ENCODE assay signal across 18 cellular contexts in the genomic region with DNA sequence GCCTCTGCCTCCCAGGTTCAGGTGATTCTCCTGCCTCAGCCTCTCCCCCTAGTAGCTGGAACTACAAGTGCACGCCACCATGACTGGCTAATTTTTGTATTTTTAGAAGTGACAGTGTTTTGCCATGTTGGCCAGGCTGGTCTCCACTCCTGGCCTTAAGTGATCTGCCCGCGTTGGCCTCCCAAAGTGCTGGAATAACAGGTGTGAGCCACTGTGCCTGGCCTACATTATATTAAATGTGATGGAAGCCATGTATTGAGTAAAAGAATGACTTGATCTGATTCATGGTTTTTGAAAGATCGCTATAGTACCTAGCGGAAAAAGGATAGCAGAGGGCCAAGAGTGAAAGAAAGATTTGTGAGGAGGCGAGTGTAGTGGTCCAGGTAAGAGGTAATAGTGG. TPM values are rescaled to one million over a fixed set of nuclear protein-coding genes. Genes with fewer than 3 reads are reported as not detected.
A peak's percentile ranks its signal among the peaks of the same experiment; 100 is the strongest.
DNase-seq lines count a peak whose midpoint lies in the region; ATAC-seq, FAIRE-seq and TF ChIP-seq lines count a peak whose summit lies in the region.
"Had no signal": no experiment of that assay in that cellular context is flagged by ENCODE, and none has a peak within 500 bp of the region (broad histone marks: within the 10 kb centered on the region; RNA-seq: fewer than 3 reads in every experiment).

No MANE protein-coding gene starts in this region.

- H2AFZ ChIP-seq in H1 (ENCODE audit: low read length) = 0 out of 2 replicates have a peak overlapping the region, but pooled peaks have one; percentile 19

- no peak overlapping the region for H2BK5ac ChIP-seq in H1 (ENCODE audit: low read depth, low read length)

- POLR2A ChIA-PET in A549 (lab: Yijun Ruan, JAX) (no interaction called here), H1 (lab: Charles Lee; ENCODE audit: partially characterized antibody) (interaction anchor here (0.6 kb wide), 1 partner anchor 169 kb away, joined by 3 read pairs; no protein-coding TSS in a partner anchor)

- H3K9ac ChIP-seq in H1 (replicated peaks in 1 of 4; ENCODE audit: extremely low read depth in 1 of 4, low read depth in 3 of 4, low read length in 3 of 4) = no peak overlapping the region

- no peak overlapping the region for H4K91ac ChIP-seq in H1 (replicated peaks; ENCODE audit: insufficient read length, low read length)

- H3K36me3 Mint-ChIP-seq in nephron progenitor cell (ENCODE audit: low read depth) = no peaks in the 10 kb centered on the region
- H3K36me3 Mint-ChIP-seq in endothelial cell (ENCODE audit: low read depth, unreplicated experiment) = peaks cover 4% of the 10 kb centered on the region

- TF ChIP-seq POLR2A in A549 (IDR thresholded peaks at IDR 0.05; ENCODE audit: low read length) (no peak), H1 (IDR thresholded peaks at IDR 0.05; ENCODE audit: control extremely low read depth in 1 of 2, low read depth in 2 of 2, low read length in 2 of 2) (no peak)

- H2BK12ac ChIP-seq in H1 (ENCODE audit: low read depth, low read length) = no peak overlapping the region

- FAIRE-seq in A549 (lab: Jason Lieb, UNC) (no peak), H1 (lab: Jason Lieb, UNC) (no peak)

- H3K4me2 ChIP-seq in A549 (no peak overlapping the region), H1 (ENCODE audit: insufficient read depth in 1 of 2, low read depth in 2 of 2, low read length in 2 of 2) (no peak overlapping the region)
- H3K4me2 ChIP-seq: GM23338 had no signal

- TF ChIP-seq EP300 in A549 (IDR thresholded peaks at IDR 0.05) = no peak
- no peak for TF ChIP-seq EP300 in H1 (IDR thresholded peaks at IDR 0.05; ENCODE audit: borderline replicate concordance in 1 of 2, low read depth in 2 of 2, low read length in 2 of 2)

- H3K4me3 Mint-ChIP-seq in nephron progenitor cell = peak overlapping the region; percentile 4
- no peak overlapping the region for H3K4me3 Mint-ChIP-seq in endothelial cell (ENCODE audit: unreplicated experiment)
- H3K4me3 Mint-ChIP-seq: H9 had no signal

- H4K20me1 ChIP-seq in H1 (replicated peaks in 1 of 2; ENCODE audit: control insufficient read depth in 1 of 2, insufficient read depth in 2 of 2, low read length in 2 of 2) = peaks cover 3 to 7% of the 10 kb centered on the region in 2 experiments

- TF ChIP-seq CTCF in A549 (IDR thresholded peaks at IDR 0.05) = no peak
- no peak for TF ChIP-seq CTCF in H1 (IDR thresholded peaks at IDR 0.05; ENCODE audit: control extremely low read depth in 1 of 3, insufficient read depth in 1 of 3, low read depth in 1 of 3, low read length in 3 of 3)
- TF ChIP-seq CTCF in nephron progenitor cell (IDR thresholded peaks at IDR 0.05) = no peak
- TF ChIP-seq CTCF in endothelial cell (IDR thresholded peaks at IDR 0.05; ENCODE audit: unreplicated experiment) = no peak

- no peak overlapping the region for H3K23ac ChIP-seq in H1 (ENCODE audit: insufficient read length)

- no peak for DNase-seq in A549 (ENCODE audit: low read depth in 1 of 2, low spot score in 1 of 2)
- peak; percentile 53 for DNase-seq in SK-N-DZ (ENCODE audit: low spot score)
- DNase-seq in H1 (ENCODE audit: low read depth in 1 of 2, low spot score in 2 of 2) = no peak
- no peak for DNase-seq in nephron progenitor cell
- DNase-seq in globus pallidus (ENCODE audit: low spot score) = no peak
- no peak for DNase-seq in endothelial cell (ENCODE audit: low spot score)
- DNase-seq in HuH-7.5 (ENCODE audit: low spot score) = no peak
- no peak for DNase-seq in CD1c-positive myeloid dendritic cell (ENCODE audit: extremely low spot score)
- DNase-seq: 8988T; ACHN; Caco-2; CD8-positive, alpha-beta memory T cell; DND-41; GF-D8; H9 had no signal

- H3K27ac Mint-ChIP-seq in nephron progenitor cell (no peak overlapping the region), endothelial cell (ENCODE audit: unreplicated experiment) (no peak overlapping the region)
- H3K27ac Mint-ChIP-seq: GM23338 had no signal

- H3K79me1 ChIP-seq in H1 (ENCODE audit: low read depth, low read length) = peaks cover 2% of the 10 kb centered on the region; the same call in 1 of the 2 replicates

- no peak for ATAC-seq in A549
- ATAC-seq: GM23338 had no signal

- H2BK15ac ChIP-seq in H1 (ENCODE audit: low read length) = no peak overlapping the region

- no peak overlapping the region for H3K4ac ChIP-seq in H1 (replicated peaks; ENCODE audit: insufficient read length, low read depth, low read length)

- no peak overlapping the region for H2BK20ac ChIP-seq in H1 (ENCODE audit: low read length)

- peaks cover 4% of the 10 kb centered on the region for H3K23me2 ChIP-seq in H1 (ENCODE audit: low read depth, low read length)

- no peak overlapping the region for H4K8ac ChIP-seq in H1 (ENCODE audit: extremely low read depth, insufficient read depth, low read length)

- H3K27ac ChIP-seq in A549 = no peak overlapping the region
- no peak overlapping the region for H3K27ac ChIP-seq in H1 (ENCODE audit: low read depth, low read length)
- H3K27ac ChIP-seq: C4-2B had no signal

- no peak overlapping the region for H2BK120ac ChIP-seq in H1 (replicated peaks; ENCODE audit: low read depth, low read length)

- peaks cover 5% of the 10 kb centered on the region; the same call in 1 of the 3 replicates for H3K4me1 ChIP-seq in A549
- no peaks in the 10 kb centered on the region; a peak in 1 of 7 replicates for H3K4me1 ChIP-seq in H1 (replicated peaks in 1 of 4; ENCODE audit: control insufficient read depth in 3 of 4, insufficient read depth in 4 of 4, low read length in 3 of 4)

- WGBS in A549 (ENCODE audit: missing lambda C conversion rate) = 94% methylated on average over 6 of the region's 6 CpGs
- 93% methylated on average over 6 of the region's 6 CpGs; no CpG with 5 or more reads in 1 of the 2 experiments for WGBS in H1 (ENCODE audit: extremely low coverage in 1 of 2, insufficient coverage in 1 of 2, insufficient read length in 1 of 2, insufficient replicate concordance in 2 of 2, low coverage in 1 of 2, low lambda C conversion rate in 2 of 2, missing lambda C conversion rate in 1 of 2), 2 experiments

- H4K5ac ChIP-seq in H1 (ENCODE audit: insufficient read length, low read depth, low read length) = no peak overlapping the region

- H3K79me2 ChIP-seq in H1 (ENCODE audit: control insufficient read depth in 1 of 2, insufficient read depth in 2 of 2, low read length in 2 of 2) = peaks cover 0 to 20% of the 10 kb centered on the region in 2 experiments; a peak in 3 of 4 replicates

- peaks cover under 1% of the 10 kb centered on the region for H3K27me3 Mint-ChIP-seq in nephron progenitor cell (ENCODE audit: low read depth, poor library complexity)
- peaks cover 1% of the 10 kb centered on the region for H3K27me3 Mint-ChIP-seq in endothelial cell (ENCODE audit: unreplicated experiment)
- H3K27me3 Mint-ChIP-seq: B cell; CD8-positive, alpha-beta memory T cell had no signal

- H3K56ac ChIP-seq in H1 (replicated peaks; ENCODE audit: insufficient read length, low read depth, low read length) = no peak overlapping the region

- no peaks in the 10 kb centered on the region for H3K27me3 ChIP-seq in H1 (replicated peaks in 1 of 4; ENCODE audit: control insufficient read depth in 3 of 4, extremely low read depth in 1 of 4, insufficient read depth in 3 of 4, low read length in 3 of 4)

- no peaks in the 10 kb centered on the region for H3K9me3 ChIP-seq in A549
- H3K9me3 ChIP-seq in H1 (ENCODE audit: insufficient read depth in 2 of 2, low read depth in 1 of 2, low read length in 1 of 2) = no peaks in the 10 kb centered on the region
- H3K9me3 ChIP-seq: Caco-2 had no signal

- H3K18ac ChIP-seq in H1 (ENCODE audit: extremely low read depth, low read length) = no peak overlapping the region

- H3K14ac ChIP-seq in H1 (ENCODE audit: insufficient read length) = no peak overlapping the region

- TF ChIP-seq RAD21 in A549 (conservative IDR thresholded peaks at IDR 0.05 in 1 of 2, IDR thresholded peaks at IDR 0.05 in 1 of 2) = no peak
- TF ChIP-seq RAD21 in H1 (IDR thresholded peaks at IDR 0.05 in 1 of 2, conservative IDR thresholded peaks at IDR 0.05 in 1 of 2; ENCODE audit: low read depth in 2 of 2, low read length in 2 of 2) = no peak

- CTCF ChIA-PET in A549 (lab: Yijun Ruan, JAX) (interaction anchor here (0.6 to 2.4 kb wide), 6 partner anchors 11 to 67 kb away, joined by 3 to 9 read pairs (median 4); no protein-coding TSS in a partner anchor), H1 (lab: Charles Lee; ENCODE audit: partially characterized antibody) (interaction anchor here (0.6 to 3.9 kb wide), 5 partner anchors 10 to 227 kb away, joined by 3 to 13 read pairs (median 3); no protein-coding TSS in a partner anchor)

- no peak overlapping the region for H2AK5ac ChIP-seq in H1 (ENCODE audit: low read depth, low read length)

- no peak overlapping the region for H3K4me3 ChIP-seq in A549
- H3K4me3 ChIP-seq in H1 (ENCODE audit: extremely low read depth in 1 of 4, insufficient read depth in 2 of 4, low read depth in 3 of 4, low read length in 4 of 4) = no peak overlapping the region
- H3K4me3 ChIP-seq: GM23338 had no signal

- H3K4me1 Mint-ChIP-seq in nephron progenitor cell (peaks cover 32% of the 10 kb centered on the region), endothelial cell (ENCODE audit: unreplicated experiment) (peaks cover 13% of the 10 kb centered on the region)

- H3K9me3 Mint-ChIP-seq in nephron progenitor cell = no peaks in the 10 kb centered on the region
- H3K9me3 Mint-ChIP-seq in endothelial cell (ENCODE audit: unreplicated experiment) = no peaks in the 10 kb centered on the region
- H3K9me3 Mint-ChIP-seq: CD8-positive, alpha-beta memory T cell; GM23338; H9 had no signal

- H3K36me3 ChIP-seq in H1 (ENCODE audit: control insufficient read depth in 2 of 4, insufficient read depth in 4 of 4, low read length in 3 of 4) = no peaks in the 10 kb centered on the region

RNA-seq across cellular contexts. Expression of a gene that starts 2.7 kb away (rescaled TPM):
- polyA plus RNA-seq in A549 (2011; rRNA removed) = 10.5 and 11.6 TPM in 2 replicates
- 4.1 and 4.8 TPM in 2 replicates for polyA plus RNA-seq in A549 (2012; cell fraction: cytosol; rRNA removed)
- 3.6 and 4.9 TPM in 2 replicates for polyA plus RNA-seq in A549 (2012; cell fraction: nucleus; rRNA removed)
- polyA plus RNA-seq in A549 (2017; fragmentation: RNase III; extraction: RNeasy Plus Mini Kit Qiagen cat#74134 plus additional on column Dnase treatment) = 12.0 to 13.5 TPM (median 13.5 TPM) in 3 replicates
- 11.1 and 12.2 TPM in 2 replicates for polyA minus RNA-seq in A549 (2011; rRNA and poly(A)+ RNA removed)
- 36.1 and 42.6 TPM in 2 replicates for polyA plus RNA-seq in SK-N-DZ (2014; cell fraction: cytosol; rRNA removed)
- 21.7 and 24.9 TPM in 2 replicates for polyA plus RNA-seq in SK-N-DZ (2014; cell fraction: nucleus; rRNA removed)
- 15.7 and 16.7 TPM in 2 replicates for total RNA-seq in H1 (2021; fragmentation: NEBNext Ultra II Directional; extraction: Animal tissue kit (Norgen Biotek cat#: 25700))
- 4.9 and 5.0 TPM in 2 replicates for polyA plus RNA-seq in H1 (2011; rRNA removed)
- polyA plus RNA-seq in H1 (2011; cell fraction: cytosol; rRNA removed) = 5.7 TPM
- 4.2 TPM for polyA plus RNA-seq in H1 (2011; cell fraction: nucleus; rRNA removed)
- 9.2 to 15.7 TPM (median 11.0 TPM) in 4 replicates for polyA plus RNA-seq in H1 (2012, experiment 1 of 2)
- polyA plus RNA-seq in H1 (2012, experiment 2 of 2) = 1.5 TPM
- polyA plus RNA-seq in H1 (2013, experiment 1 of 2) = 6.8 TPM
- 6.8 TPM for polyA plus RNA-seq in H1 (2013, experiment 2 of 2)
- 9.9 and 13.2 TPM in 2 replicates for polyA minus RNA-seq in H1 (2011; rRNA and poly(A)+ RNA removed)
- 5.5 TPM for polyA minus RNA-seq in H1 (2011; cell fraction: cytosol; rRNA and poly(A)+ RNA removed)
- polyA minus RNA-seq in H1 (2011; cell fraction: nucleus; rRNA and poly(A)+ RNA removed) = 12.9 TPM
- 14.6 TPM for total RNA-seq in endothelial cell (ENCODE audit: unreplicated experiment)
